1 cellular context compared by ENCODE assay signal in the genomic region with DNA sequence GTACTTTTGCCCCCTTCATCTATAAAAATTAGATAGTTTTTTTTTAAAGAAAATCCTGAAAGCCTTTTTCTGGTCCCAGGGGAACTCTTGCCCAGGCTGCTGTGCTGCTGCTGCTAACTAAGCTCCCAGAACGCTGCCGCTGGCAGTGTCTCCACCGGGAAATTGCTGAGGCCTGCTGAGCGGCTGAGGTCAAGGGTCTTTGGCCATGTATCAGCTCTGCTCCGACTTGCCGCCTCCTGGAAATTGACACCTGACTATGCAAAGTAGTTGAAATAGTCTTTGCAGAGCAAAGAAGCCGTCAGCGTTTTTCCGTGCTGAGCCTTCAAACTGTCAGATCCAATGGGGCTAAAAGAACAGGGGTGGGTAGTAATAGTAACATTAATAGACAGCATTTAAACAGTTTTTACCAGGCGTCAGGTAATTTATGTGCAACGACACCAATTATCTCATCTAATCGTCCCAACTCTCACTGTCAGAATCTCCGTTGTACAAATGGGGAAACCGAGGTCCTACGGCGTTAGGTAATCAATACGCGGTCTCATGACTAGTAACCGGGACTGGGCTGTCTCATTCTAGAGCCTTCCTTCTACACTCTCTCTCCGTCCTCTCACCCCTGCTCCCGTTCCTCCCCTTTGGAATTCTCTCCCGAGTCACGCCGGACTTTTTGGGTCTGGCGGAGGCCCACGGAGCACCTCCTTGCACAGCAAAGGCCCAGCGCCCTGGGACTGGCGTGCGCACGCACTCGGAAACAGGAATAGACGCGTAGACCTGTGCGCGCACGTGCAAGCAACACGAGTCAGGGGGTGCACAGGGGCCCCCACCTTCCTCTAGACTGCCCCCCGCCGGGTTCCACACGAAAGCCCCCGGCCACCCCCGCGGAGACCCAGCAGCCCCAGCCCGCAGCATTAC.
TF ChIP-seq lines count a peak whose summit lies in the region.

No MANE protein-coding gene starts in this region.

TF ChIP-seq in HepG2, 621 proteins besides CTCF, POLR2A, EP300 and RAD21 (continues in another document):
- TF ChIP-seq SMAD3 (CRISPR knock-in tag; IDR thresholded peaks at IDR 0.05), result 0 out of 2 replicates have a peak, but pooled peaks have one; percentile 14
- TF ChIP-seq POLR2G (IDR thresholded peaks at IDR 0.05; ENCODE audit: low read depth, low read length), result peak; percentile 7; the same call in 1 of the 2 replicates
- peak; percentile 10; the same call in 1 of the 2 replicates for TF ChIP-seq ZNF317 (CRISPR knock-in tag; IDR thresholded peaks at IDR 0.05)
- TF ChIP-seq, protein P1, sequence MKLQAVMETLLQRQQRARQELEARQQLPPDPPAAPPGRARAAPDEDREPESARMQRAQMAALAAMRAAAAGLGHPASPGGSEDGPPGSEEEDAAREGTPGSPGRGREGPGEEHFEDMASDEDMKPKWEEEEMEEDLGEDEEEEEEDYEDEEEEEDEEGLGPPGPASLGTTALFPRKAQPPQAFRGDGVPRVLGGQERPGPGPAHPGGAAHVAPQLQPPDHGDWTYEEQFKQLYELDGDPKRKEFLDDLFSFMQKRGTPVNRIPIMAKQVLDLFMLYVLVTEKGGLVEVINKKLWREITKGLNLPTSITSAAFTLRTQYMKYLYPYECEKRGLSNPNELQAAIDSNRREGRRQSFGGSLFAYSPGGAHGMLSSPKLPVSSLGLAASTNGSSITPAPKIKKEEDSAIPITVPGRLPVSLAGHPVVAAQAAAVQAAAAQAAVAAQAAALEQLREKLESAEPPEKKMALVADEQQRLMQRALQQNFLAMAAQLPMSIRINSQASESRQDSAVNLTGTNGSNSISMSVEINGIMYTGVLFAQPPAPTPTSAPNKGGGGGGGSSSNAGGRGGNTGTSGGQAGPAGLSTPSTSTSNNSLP (IDR thresholded peaks at IDR 0.05; ENCODE audit: low read depth, low read length), result no peak
- peak; percentile 44; the same call in 1 of the 2 replicates for TF ChIP-seq KDM5A (IDR thresholded peaks at IDR 0.05; ENCODE audit: borderline replicate concordance, low read length)
- TF ChIP-seq PRPF4 (IDR thresholded peaks at IDR 0.05; ENCODE audit: low read depth, low read length, poor library complexity, severe bottlenecking), result no peak
- TF ChIP-seq MIXL1 (CRISPR knock-in tag; IDR thresholded peaks at IDR 0.05), result no peak; the same call in 1 of the 2 replicates
- TF ChIP-seq, protein P2, sequence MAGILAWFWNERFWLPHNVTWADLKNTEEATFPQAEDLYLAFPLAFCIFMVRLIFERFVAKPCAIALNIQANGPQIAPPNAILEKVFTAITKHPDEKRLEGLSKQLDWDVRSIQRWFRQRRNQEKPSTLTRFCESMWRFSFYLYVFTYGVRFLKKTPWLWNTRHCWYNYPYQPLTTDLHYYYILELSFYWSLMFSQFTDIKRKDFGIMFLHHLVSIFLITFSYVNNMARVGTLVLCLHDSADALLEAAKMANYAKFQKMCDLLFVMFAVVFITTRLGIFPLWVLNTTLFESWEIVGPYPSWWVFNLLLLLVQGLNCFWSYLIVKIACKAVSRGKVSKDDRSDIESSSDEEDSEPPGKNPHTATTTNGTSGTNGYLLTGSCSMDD (CRISPR knock-in tag; IDR thresholded peaks at IDR 0.05), result no peak
- TF ChIP-seq MYC (CRISPR knock-in tag; IDR thresholded peaks at IDR 0.05; ENCODE audit: borderline replicate concordance), result peak; percentile 82
- 0 out of 2 replicates have a peak, but pooled peaks have one; percentile 7 for TF ChIP-seq NFYC (CRISPR knock-in tag; IDR thresholded peaks at IDR 0.05)
- peak; percentile 39; the same call in 1 of the 2 replicates for TF ChIP-seq ZNF776 (CRISPR knock-in tag; IDR thresholded peaks at IDR 0.05)
- TF ChIP-seq FOXP1 (IDR thresholded peaks at IDR 0.05), result no peak
- TF ChIP-seq FOXP1 (CRISPR knock-in tag; IDR thresholded peaks at IDR 0.05), result no peak
- peak; percentile 55; the same call in 1 of the 2 replicates for TF ChIP-seq SIX1 (CRISPR knock-in tag; IDR thresholded peaks at IDR 0.05; ENCODE audit: borderline replicate concordance)
- no peak for TF ChIP-seq THYN1 (CRISPR knock-in tag; IDR thresholded peaks at IDR 0.05; ENCODE audit: borderline replicate concordance, low read depth)
- TF ChIP-seq, protein P3, sequence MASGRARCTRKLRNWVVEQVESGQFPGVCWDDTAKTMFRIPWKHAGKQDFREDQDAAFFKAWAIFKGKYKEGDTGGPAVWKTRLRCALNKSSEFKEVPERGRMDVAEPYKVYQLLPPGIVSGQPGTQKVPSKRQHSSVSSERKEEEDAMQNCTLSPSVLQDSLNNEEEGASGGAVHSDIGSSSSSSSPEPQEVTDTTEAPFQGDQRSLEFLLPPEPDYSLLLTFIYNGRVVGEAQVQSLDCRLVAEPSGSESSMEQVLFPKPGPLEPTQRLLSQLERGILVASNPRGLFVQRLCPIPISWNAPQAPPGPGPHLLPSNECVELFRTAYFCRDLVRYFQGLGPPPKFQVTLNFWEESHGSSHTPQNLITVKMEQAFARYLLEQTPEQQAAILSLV (CRISPR knock-in tag; IDR thresholded peaks at IDR 0.05; ENCODE audit: borderline replicate concordance), result peak; percentile 78; the same call in 1 of the 2 replicates
- no peak for TF ChIP-seq ZNF550 (CRISPR knock-in tag; IDR thresholded peaks at IDR 0.05; ENCODE audit: borderline replicate concordance)
- TF ChIP-seq, protein P4, sequence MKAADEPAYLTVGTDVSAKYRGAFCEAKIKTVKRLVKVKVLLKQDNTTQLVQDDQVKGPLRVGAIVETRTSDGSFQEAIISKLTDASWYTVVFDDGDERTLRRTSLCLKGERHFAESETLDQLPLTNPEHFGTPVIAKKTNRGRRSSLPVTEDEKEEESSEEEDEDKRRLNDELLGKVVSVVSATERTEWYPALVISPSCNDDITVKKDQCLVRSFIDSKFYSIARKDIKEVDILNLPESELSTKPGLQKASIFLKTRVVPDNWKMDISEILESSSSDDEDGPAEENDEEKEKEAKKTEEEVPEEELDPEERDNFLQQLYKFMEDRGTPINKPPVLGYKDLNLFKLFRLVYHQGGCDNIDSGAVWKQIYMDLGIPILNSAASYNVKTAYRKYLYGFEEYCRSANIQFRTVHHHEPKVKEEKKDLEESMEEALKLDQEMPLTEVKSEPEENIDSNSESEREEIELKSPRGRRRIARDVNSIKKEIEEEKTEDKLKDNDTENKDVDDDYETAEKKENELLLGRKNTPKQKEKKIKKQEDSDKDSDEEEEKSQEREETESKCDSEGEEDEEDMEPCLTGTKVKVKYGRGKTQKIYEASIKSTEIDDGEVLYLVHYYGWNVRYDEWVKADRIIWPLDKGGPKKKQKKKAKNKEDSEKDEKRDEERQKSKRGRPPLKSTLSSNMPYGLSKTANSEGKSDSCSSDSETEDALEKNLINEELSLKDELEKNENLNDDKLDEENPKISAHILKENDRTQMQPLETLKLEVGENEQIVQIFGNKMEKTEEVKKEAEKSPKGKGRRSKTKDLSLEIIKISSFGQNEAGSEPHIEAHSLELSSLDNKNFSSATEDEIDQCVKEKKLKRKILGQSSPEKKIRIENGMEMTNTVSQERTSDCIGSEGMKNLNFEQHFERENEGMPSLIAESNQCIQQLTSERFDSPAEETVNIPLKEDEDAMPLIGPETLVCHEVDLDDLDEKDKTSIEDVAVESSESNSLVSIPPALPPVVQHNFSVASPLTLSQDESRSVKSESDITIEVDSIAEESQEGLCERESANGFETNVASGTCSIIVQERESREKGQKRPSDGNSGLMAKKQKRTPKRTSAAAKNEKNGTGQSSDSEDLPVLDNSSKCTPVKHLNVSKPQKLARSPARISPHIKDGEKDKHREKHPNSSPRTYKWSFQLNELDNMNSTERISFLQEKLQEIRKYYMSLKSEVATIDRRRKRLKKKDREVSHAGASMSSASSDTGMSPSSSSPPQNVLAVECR (CRISPR knock-in tag; IDR thresholded peaks at IDR 0.05; ENCODE audit: borderline replicate concordance), result peak; percentile 78; the same call in 1 of the 2 replicates
- no peak for TF ChIP-seq ZNF841 (CRISPR knock-in tag; IDR thresholded peaks at IDR 0.05; ENCODE audit: borderline replicate concordance)
- TF ChIP-seq ZBTB7A (CRISPR knock-in tag; IDR thresholded peaks at IDR 0.05), result no peak
- TF ChIP-seq SPEN (CRISPR knock-in tag; IDR thresholded peaks at IDR 0.05; ENCODE audit: low read depth), result no peak
- TF ChIP-seq NR2F1 (CRISPR knock-in tag; IDR thresholded peaks at IDR 0.05), result peak; percentile 42 to 63; a peak in 2 of 4 replicates
- peak; percentile 80; the same call in 1 of the 2 replicates for TF ChIP-seq ARID2 (CRISPR knock-in tag; IDR thresholded peaks at IDR 0.05; ENCODE audit: borderline replicate concordance)
- no peak for TF ChIP-seq TP53 (CRISPR knock-in tag; conservative IDR thresholded peaks at IDR 0.05)
- TF ChIP-seq ZNF775 (CRISPR knock-in tag; IDR thresholded peaks at IDR 0.05; ENCODE audit: borderline replicate concordance), result 0 out of 2 replicates have a peak, but pooled peaks have one; percentile 38
- TF ChIP-seq WIZ (CRISPR knock-in tag; IDR thresholded peaks at IDR 0.05), result peak; percentile 88; the same call in 1 of the 2 replicates
- TF ChIP-seq DNMT3B (CRISPR knock-in tag; conservative IDR thresholded peaks at IDR 0.05), result peak; percentile 69; the same call in 1 of the 2 replicates
- TF ChIP-seq NR2F6 (IDR thresholded peaks at IDR 0.05), result peak; percentile 65
- peak; percentile 63; the same call in 1 of the 2 replicates for TF ChIP-seq NR2F6 (CRISPR knock-in tag; IDR thresholded peaks at IDR 0.05)
- 0 out of 2 replicates have a peak, but pooled peaks have one; percentile 25 for TF ChIP-seq SIN3A (IDR thresholded peaks at IDR 0.05; ENCODE audit: borderline replicate concordance, low read depth, low read length)
- TF ChIP-seq HOXA3 (CRISPR knock-in tag; IDR thresholded peaks at IDR 0.05), result no peak; the same call in 1 of the 2 replicates
- TF ChIP-seq, protein P5, sequence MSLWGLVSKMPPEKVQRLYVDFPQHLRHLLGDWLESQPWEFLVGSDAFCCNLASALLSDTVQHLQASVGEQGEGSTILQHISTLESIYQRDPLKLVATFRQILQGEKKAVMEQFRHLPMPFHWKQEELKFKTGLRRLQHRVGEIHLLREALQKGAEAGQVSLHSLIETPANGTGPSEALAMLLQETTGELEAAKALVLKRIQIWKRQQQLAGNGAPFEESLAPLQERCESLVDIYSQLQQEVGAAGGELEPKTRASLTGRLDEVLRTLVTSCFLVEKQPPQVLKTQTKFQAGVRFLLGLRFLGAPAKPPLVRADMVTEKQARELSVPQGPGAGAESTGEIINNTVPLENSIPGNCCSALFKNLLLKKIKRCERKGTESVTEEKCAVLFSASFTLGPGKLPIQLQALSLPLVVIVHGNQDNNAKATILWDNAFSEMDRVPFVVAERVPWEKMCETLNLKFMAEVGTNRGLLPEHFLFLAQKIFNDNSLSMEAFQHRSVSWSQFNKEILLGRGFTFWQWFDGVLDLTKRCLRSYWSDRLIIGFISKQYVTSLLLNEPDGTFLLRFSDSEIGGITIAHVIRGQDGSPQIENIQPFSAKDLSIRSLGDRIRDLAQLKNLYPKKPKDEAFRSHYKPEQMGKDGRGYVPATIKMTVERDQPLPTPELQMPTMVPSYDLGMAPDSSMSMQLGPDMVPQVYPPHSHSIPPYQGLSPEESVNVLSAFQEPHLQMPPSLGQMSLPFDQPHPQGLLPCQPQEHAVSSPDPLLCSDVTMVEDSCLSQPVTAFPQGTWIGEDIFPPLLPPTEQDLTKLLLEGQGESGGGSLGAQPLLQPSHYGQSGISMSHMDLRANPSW (CRISPR knock-in tag; IDR thresholded peaks at IDR 0.05; ENCODE audit: borderline replicate concordance), result no peak
- TF ChIP-seq, protein P6, sequence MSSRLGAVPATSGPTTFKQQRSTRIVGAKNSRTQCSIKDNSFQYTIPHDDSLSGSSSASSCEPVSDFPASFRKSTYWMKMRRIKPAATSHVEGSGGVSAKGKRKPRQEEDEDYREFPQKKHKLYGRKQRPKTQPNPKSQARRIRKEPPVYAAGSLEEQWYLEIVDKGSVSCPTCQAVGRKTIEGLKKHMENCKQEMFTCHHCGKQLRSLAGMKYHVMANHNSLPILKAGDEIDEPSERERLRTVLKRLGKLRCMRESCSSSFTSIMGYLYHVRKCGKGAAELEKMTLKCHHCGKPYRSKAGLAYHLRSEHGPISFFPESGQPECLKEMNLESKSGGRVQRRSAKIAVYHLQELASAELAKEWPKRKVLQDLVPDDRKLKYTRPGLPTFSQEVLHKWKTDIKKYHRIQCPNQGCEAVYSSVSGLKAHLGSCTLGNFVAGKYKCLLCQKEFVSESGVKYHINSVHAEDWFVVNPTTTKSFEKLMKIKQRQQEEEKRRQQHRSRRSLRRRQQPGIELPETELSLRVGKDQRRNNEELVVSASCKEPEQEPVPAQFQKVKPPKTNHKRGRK (CRISPR knock-in tag; IDR thresholded peaks at IDR 0.05), result no peak
- TF ChIP-seq, protein P7, sequence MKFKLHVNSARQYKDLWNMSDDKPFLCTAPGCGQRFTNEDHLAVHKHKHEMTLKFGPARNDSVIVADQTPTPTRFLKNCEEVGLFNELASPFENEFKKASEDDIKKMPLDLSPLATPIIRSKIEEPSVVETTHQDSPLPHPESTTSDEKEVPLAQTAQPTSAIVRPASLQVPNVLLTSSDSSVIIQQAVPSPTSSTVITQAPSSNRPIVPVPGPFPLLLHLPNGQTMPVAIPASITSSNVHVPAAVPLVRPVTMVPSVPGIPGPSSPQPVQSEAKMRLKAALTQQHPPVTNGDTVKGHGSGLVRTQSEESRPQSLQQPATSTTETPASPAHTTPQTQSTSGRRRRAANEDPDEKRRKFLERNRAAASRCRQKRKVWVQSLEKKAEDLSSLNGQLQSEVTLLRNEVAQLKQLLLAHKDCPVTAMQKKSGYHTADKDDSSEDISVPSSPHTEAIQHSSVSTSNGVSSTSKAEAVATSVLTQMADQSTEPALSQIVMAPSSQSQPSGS (CRISPR knock-in tag; IDR thresholded peaks at IDR 0.05), result no peak; the same call in 1 of the 2 replicates
- 0 out of 2 replicates have a peak, but pooled peaks have one; percentile 49 for TF ChIP-seq CBX5 (CRISPR knock-in tag; IDR thresholded peaks at IDR 0.05; ENCODE audit: borderline replicate concordance)
- no peak for TF ChIP-seq ZFP62 (CRISPR knock-in tag; IDR thresholded peaks at IDR 0.05)
- no peak for TF ChIP-seq ZNF367 (CRISPR knock-in tag; IDR thresholded peaks at IDR 0.05; ENCODE audit: borderline replicate concordance)
- TF ChIP-seq ARNTL (CRISPR knock-in tag; IDR thresholded peaks at IDR 0.05), result peak; percentile 86
- TF ChIP-seq ZNF746 (CRISPR knock-in tag; IDR thresholded peaks at IDR 0.05), result no peak
- peak; percentile 38; the same call in 1 of the 2 replicates for TF ChIP-seq BHLHE40 (IDR thresholded peaks at IDR 0.05; ENCODE audit: low read length)
- TF ChIP-seq, protein P8, sequence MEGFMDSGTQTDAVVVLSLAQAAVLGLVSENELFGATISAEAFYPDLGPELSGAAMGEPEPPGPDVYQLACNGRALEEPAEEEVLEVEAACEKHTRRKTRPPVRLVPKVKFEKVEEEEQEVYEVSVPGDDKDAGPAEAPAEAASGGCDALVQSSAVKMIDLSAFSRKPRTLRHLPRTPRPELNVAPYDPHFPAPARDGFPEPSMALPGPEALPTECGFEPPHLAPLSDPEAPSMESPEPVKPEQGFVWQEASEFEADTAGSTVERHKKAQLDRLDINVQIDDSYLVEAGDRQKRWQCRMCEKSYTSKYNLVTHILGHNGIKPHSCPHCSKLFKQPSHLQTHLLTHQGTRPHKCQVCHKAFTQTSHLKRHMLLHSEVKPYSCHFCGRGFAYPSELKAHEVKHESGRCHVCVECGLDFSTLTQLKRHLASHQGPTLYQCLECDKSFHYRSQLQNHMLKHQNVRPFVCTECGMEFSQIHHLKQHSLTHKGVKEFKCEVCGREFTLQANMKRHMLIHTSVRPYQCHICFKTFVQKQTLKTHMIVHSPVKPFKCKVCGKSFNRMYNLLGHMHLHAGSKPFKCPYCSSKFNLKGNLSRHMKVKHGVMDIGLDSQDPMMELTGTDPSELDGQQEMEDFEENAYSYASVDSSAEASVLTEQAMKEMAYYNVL (CRISPR knock-in tag; IDR thresholded peaks at IDR 0.05; ENCODE audit: borderline replicate concordance), result 0 out of 2 replicates have a peak, but pooled peaks have one; percentile 51
- TF ChIP-seq ELF3 (CRISPR knock-in tag; IDR thresholded peaks at IDR 0.05), result 0 out of 2 replicates have a peak, but pooled peaks have one; percentile 27
- peak; percentile 67; the same call in 1 of the 2 replicates for TF ChIP-seq ZNF543 (CRISPR knock-in tag; IDR thresholded peaks at IDR 0.05)
- TF ChIP-seq ZZZ3 (CRISPR knock-in tag; IDR thresholded peaks at IDR 0.05; ENCODE audit: borderline replicate concordance), result peak; percentile 41; the same call in 1 of the 2 replicates
